8 cellular contexts compared by ENCODE assay signal in genomic region chr2:38740851-38741541, GRCh38. TPM values are rescaled to one million over a fixed set of nuclear protein-coding genes. Genes with fewer than 3 reads are reported as not detected.
DNase-seq lines count a peak whose midpoint lies in the region; ATAC-seq and TF ChIP-seq lines count a peak whose summit lies in the region.

No MANE protein-coding gene starts in this region.

- 0 out of 2 replicates have a peak overlapping the region, but pooled peaks have one; percentile 10 for H3K27ac ChIP-seq in HEK293 (ENCODE audit: extremely low read depth, low read depth, low read length)

- H3K27me3 Mint-ChIP-seq in CD14-positive monocyte (ENCODE audit: low read depth in 3 of 3), result peaks cover 0 to 2% (median 0%) of the 10 kb centered on the region in 3 donors

- no peaks in the 10 kb centered on the region for H3K4me1 ChIP-seq in HEK293 (ENCODE audit: control insufficient read depth, insufficient read depth, low read length)

- DNase-seq in CD14-positive monocyte (ENCODE audit: low spot score) (no peak), RPMI8226 (peak; percentile 26), dermis microvascular lymphatic vessel endothelial cell (ENCODE audit: low read depth in 2 of 2) (peak; percentile 47 to 55), midbrain (lab: John Stamatoyannopoulos, UW) (peak; percentile 66), NCI-H526 treated with DMSO at 0.1 percent for 48 hours (lab: John Stamatoyannopoulos, UW) (no peak), occipital lobe (lab: John Stamatoyannopoulos, UW) (no peak)

- H3K4me1 Mint-ChIP-seq in CD14-positive monocyte, result peaks cover 34% of the 10 kb centered on the region

- intact Hi-C loops in CD14-positive monocyte (cut with micrococcal nuclease), result loop anchor here (5.0 to 10.0 kb wide), 3 partner anchors 159 to 429 kb away; no protein-coding TSS in a partner anchor

- no peak overlapping the region for H3K4me3 Mint-ChIP-seq in CD14-positive monocyte

- peak overlapping the region in 6 of 7 donors; percentile 8 to 64 (median 37) for H3K27ac Mint-ChIP-seq in CD14-positive monocyte

- POLR2A ChIA-PET in HEK293 (lab: Yijun Ruan, JAX), result interaction anchor here (0.7 to 4.9 kb wide), 3 partner anchors 10 to 143 kb away, joined by 3 to 52 read pairs (median 3); partner anchors contain the start of gene SRSF7

- H3K9me3 Mint-ChIP-seq in CD14-positive monocyte, result no peaks in the 10 kb centered on the region

- peak; percentile 72 for TF ChIP-seq CTCF in CD14-positive monocyte (IDR thresholded peaks at IDR 0.05)
- no peak for TF ChIP-seq CTCF in HEK293 (tag by site-specific recombination; IDR thresholded peaks at IDR 0.05)

- H3K36me3 ChIP-seq in HEK293 (ENCODE audit: control insufficient read depth in 2 of 2, insufficient read depth in 1 of 2, low read length in 2 of 2), result peaks cover 55 to 64% of the 10 kb centered on the region in 2 experiments

- H3K4me3 ChIP-seq in HEK293 (ENCODE audit: low read depth, low read length), result no peak overlapping the region

- no peaks in the 10 kb centered on the region for H3K9me3 ChIP-seq in HEK293 (ENCODE audit: control insufficient read depth, insufficient read depth, low read depth, low read length)

- CTCF ChIA-PET in HEK293 (lab: Yijun Ruan, JAX), result interaction anchor here (0.6 to 1.8 kb wide), 16 partner anchors 16 to 468 kb away, joined by 3 to 5 read pairs (median 4); partner anchors contain the start of gene ARHGEF33

- H3K36me3 Mint-ChIP-seq in CD14-positive monocyte, result peaks cover 48 to 71% of the 10 kb centered on the region in 2 donors

- no peak for ATAC-seq in GM18873 (IDR thresholded peaks at IDR 0.05; ENCODE audit: low FRiP score, unreplicated experiment)

TF ChIP-seq in HEK293, 187 proteins besides CTCF, POLR2A, EP300 and RAD21:
- TF ChIP-seq ZNF133 (tag by site-specific recombination; IDR thresholded peaks at IDR 0.05) (no peak), ZNF529 (tag by site-specific recombination; IDR thresholded peaks at IDR 0.05; ENCODE audit: insufficient replicate concordance) (no peak), ZNF362 (tag by site-specific recombination; IDR thresholded peaks at IDR 0.05) (peak; percentile 93), ZNF114 (tag by site-specific recombination; IDR thresholded peaks at IDR 0.05) (no peak), REST (tag by site-specific recombination; IDR thresholded peaks at IDR 0.05) (no peak), ZNF624 (tag by site-specific recombination; IDR thresholded peaks at IDR 0.05) (no peak), TCF7L2 (IDR thresholded peaks at IDR 0.05; ENCODE audit: borderline replicate concordance, low read depth, low read length) (no peak), ZNF302 (tag by site-specific recombination; IDR thresholded peaks at IDR 0.05; ENCODE audit: low read depth) (no peak), ZNF426 (tag by site-specific recombination; IDR thresholded peaks at IDR 0.05) (no peak), ZNF292 (tag by site-specific recombination; IDR thresholded peaks at IDR 0.05; ENCODE audit: borderline replicate concordance, low read depth) (no peak), KLF8 (tag by site-specific recombination; IDR thresholded peaks at IDR 0.05) (no peak), ZNF654 (tag by site-specific recombination; IDR thresholded peaks at IDR 0.05; ENCODE audit: low read depth) (peak; percentile 55), ZNF513 (tag by site-specific recombination; IDR thresholded peaks at IDR 0.05) (no peak), ZNF394 (tag by site-specific recombination; IDR thresholded peaks at IDR 0.05; ENCODE audit: borderline replicate concordance) (0 out of 2 replicates have a peak, but pooled peaks have one; percentile 17), MZF1 (tag by site-specific recombination; IDR thresholded peaks at IDR 0.05; ENCODE audit: borderline replicate concordance) (no peak)

RNA-seq across cellular contexts. Expression of gene SRSF7, which starts 10.2 kb away (rescaled TPM):
- polyA plus RNA-seq in CD14-positive monocyte, result 100 to 1,000 TPM; 226 to 246 TPM
- total RNA-seq in dermis microvascular lymphatic vessel endothelial cell (105 and 107 TPM in 2 replicates), occipital lobe (133 TPM)

RNA-seq across cellular contexts. Expression of gene GEMIN6, which starts 37.0 kb away (rescaled TPM):
- 10 to 100 TPM in 1 of 2 donors, 1 to 10 TPM in 1; 8.9 to 13.4 TPM for polyA plus RNA-seq in CD14-positive monocyte
- total RNA-seq in dermis microvascular lymphatic vessel endothelial cell, result 6.1 and 8.3 TPM in 2 replicates
- total RNA-seq in occipital lobe, result 13.4 TPM

Comparison
In these comparisons a context has a peak if more than half of its experiments do, and no peak if none do; other contexts are left out.
1. DNase-seq: peak in RPMI8226 (single experiment), dermis microvascular lymphatic vessel endothelial cell (2 of 2) and midbrain (single experiment); none in CD14-positive monocyte (single experiment), NCI-H526 treated with DMSO at 0.1 percent for 48 hours (single experiment) and occipital lobe (single experiment).